ENCODE assay signal across 25 cellular contexts in the genomic region with DNA sequence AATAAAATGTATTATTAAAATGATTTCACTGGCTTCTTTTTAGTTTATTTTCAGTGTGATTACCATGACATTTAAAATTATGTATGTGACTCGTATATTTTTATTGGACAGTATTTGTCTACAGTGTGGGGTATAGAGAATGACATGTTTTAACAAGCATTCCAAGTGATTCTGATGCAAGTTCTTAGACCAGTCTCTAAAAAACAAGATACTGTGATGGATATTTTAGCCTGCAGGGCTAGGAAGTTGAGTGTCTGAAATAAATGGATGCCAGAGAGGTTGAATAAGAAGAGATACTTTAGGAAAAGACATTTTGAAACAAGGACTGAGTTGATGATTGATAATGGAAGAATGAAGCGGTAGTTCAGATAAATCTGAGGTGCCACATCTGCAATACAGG. TPM values are rescaled to one million over a fixed set of nuclear protein-coding genes. Genes with fewer than 3 reads are reported as not detected.
DNase-seq lines count a peak whose midpoint lies in the region; ATAC-seq, FAIRE-seq and TF ChIP-seq lines count a peak whose summit lies in the region.
"Had no signal": no experiment of that assay in that cellular context is flagged by ENCODE, and none has a peak within 500 bp of the region (broad histone marks: within the 10 kb centered on the region; RNA-seq: fewer than 3 reads in every experiment).

No MANE protein-coding gene starts in this region.

- no peak overlapping the region for H2AFZ ChIP-seq in astrocyte (ENCODE audit: low read depth, low read length)
- H2AFZ ChIP-seq: neural progenitor cell had no signal

- peak overlapping the region; percentile 55 for H3K4me2 ChIP-seq in astrocyte (ENCODE audit: low read length)
- H3K4me2 ChIP-seq in skeletal muscle satellite cell (ENCODE audit: low read length), result peak overlapping the region; percentile 17
- H3K4me2 ChIP-seq: neural progenitor cell had no signal

- H3K4me1 ChIP-seq in astrocyte (ENCODE audit: insufficient read depth, low read length) (peaks cover 6% of the 10 kb centered on the region), skeletal muscle satellite cell (ENCODE audit: control insufficient read depth, insufficient read depth, low read length) (peaks cover 28% of the 10 kb centered on the region)

- H3K9me3 ChIP-seq in astrocyte (ENCODE audit: insufficient read depth, low read depth, low read length) (no peaks in the 10 kb centered on the region), skeletal muscle satellite cell (replicated peaks; ENCODE audit: low read length) (no peaks in the 10 kb centered on the region)
- H3K9me3 ChIP-seq: A549; BLaER1 treated with 17β-estradiol and CSF1 and Interleukin-3, amounts not matched to agents 10 nM and 100 nM; lower lobe of right lung; sigmoid colon; upper lobe of right lung had no signal

- TF ChIP-seq CTCF in astrocyte (IDR thresholded peaks at IDR 0.05; ENCODE audit: insufficient read depth, low read depth, low read length) (no peak), fibroblast of pulmonary artery (IDR thresholded peaks at IDR 0.05; ENCODE audit: low read length, missing control alignments) (no peak)

- H3K27me3 Mint-ChIP-seq in activated naive CD8-positive, alpha-beta T cell, result no peaks in the 10 kb centered on the region
- H3K27me3 Mint-ChIP-seq in activated naive CD8-positive, alpha-beta T cell treated with anti-CD3 and anti-CD28 coated beads, Interleukin-2, amount 50 U/mL, for 24 hours, result peaks cover 4% of the 10 kb centered on the region
- H3K27me3 Mint-ChIP-seq in astrocyte (ENCODE audit: low read depth, unreplicated experiment), result no peaks in the 10 kb centered on the region
- H3K27me3 Mint-ChIP-seq: activated CD8-positive, alpha-beta memory T cell treated with anti-CD3 and anti-CD28 coated beads, Interleukin-2, amount 10 ng/mL, durations not matched to agents 7 days and 5 days; progenitor cell of endocrine pancreas had no signal

- no peaks in the 10 kb centered on the region for H3K27me3 ChIP-seq in astrocyte (ENCODE audit: insufficient read depth, low read length)
- no peaks in the 10 kb centered on the region for H3K27me3 ChIP-seq in skeletal muscle satellite cell (ENCODE audit: control insufficient read depth, insufficient read depth, low read length)
- H3K27me3 ChIP-seq: BLaER1 treated with 17β-estradiol and CSF1 and Interleukin-3, amounts not matched to agents 10 nM and 100 nM; brain microvascular endothelial cell; neural progenitor cell; sigmoid colon; upper lobe of right lung had no signal

- no peaks in the 10 kb centered on the region for H3K9me3 Mint-ChIP-seq in activated naive CD8-positive, alpha-beta T cell (ENCODE audit: low read depth)
- H3K9me3 Mint-ChIP-seq in activated naive CD8-positive, alpha-beta T cell treated with anti-CD3 and anti-CD28 coated beads, Interleukin-2, amount 50 U/mL, for 24 hours, result no peaks in the 10 kb centered on the region
- H3K9me3 Mint-ChIP-seq in astrocyte (ENCODE audit: unreplicated experiment), result no peaks in the 10 kb centered on the region
- H3K9me3 Mint-ChIP-seq: endodermal cell, neural progenitor cell had no signal

- peaks cover 46% of the 10 kb centered on the region for H3K4me1 Mint-ChIP-seq in activated naive CD8-positive, alpha-beta T cell (ENCODE audit: low read depth)
- peaks cover 37% of the 10 kb centered on the region for H3K4me1 Mint-ChIP-seq in activated naive CD8-positive, alpha-beta T cell treated with anti-CD3 and anti-CD28 coated beads, Interleukin-2, amount 50 U/mL, for 24 hours
- H3K4me1 Mint-ChIP-seq in astrocyte (ENCODE audit: low read depth, unreplicated experiment), result peaks cover 12% of the 10 kb centered on the region

- H3K36me3 ChIP-seq in astrocyte (ENCODE audit: insufficient read depth, low read length) (no peaks in the 10 kb centered on the region), skeletal muscle satellite cell (ENCODE audit: insufficient read depth, low read length) (no peaks in the 10 kb centered on the region)
- H3K36me3 ChIP-seq: BLaER1 treated with 17β-estradiol and CSF1 and Interleukin-3, amounts not matched to agents 10 nM and 100 nM; brain microvascular endothelial cell; lower lobe of right lung; sigmoid colon; upper lobe of right lung had no signal

- ATAC-seq in activated naive CD8-positive, alpha-beta T cell treated with anti-CD3 and anti-CD28 coated beads, Interleukin-2, amount 50 U/mL, for 24 hours, result no peak
- ATAC-seq: A549; activated CD8-positive, alpha-beta memory T cell treated with anti-CD3 and anti-CD28 coated beads, Interleukin-2, amount 10 ng/mL, durations not matched to agents 7 days and 5 days; lower lobe of right lung; upper lobe of right lung had no signal

- no peak for DNase-seq in activated naive CD8-positive, alpha-beta T cell treated with anti-CD3 and anti-CD28 coated beads, Interleukin-2, amount 50 U/mL, for 24 hours
- no peak for DNase-seq in astrocyte (ENCODE audit: low read depth)
- DNase-seq in fibroblast of pulmonary artery (ENCODE audit: low read depth), result peak; percentile 51
- DNase-seq in HTR-8/SVneo (ENCODE audit: insufficient read length, low spot score), result no peak
- no peak for DNase-seq in iPS-NIHi7 (ENCODE audit: extremely low spot score)
- no peak for DNase-seq in NCI-H2029 (lab: John Stamatoyannopoulos, UW)
- DNase-seq: activated CD4-positive, alpha-beta T cell treated with anti-CD3 and anti-CD28 coated beads for 48 hours; activated CD8-positive, alpha-beta memory T cell treated with anti-CD3 and anti-CD28 coated beads, Interleukin-2, amount 10 ng/mL, durations not matched to agents 7 days and 5 days; brain microvascular endothelial cell; endodermal cell; hypothalamus; kidney; lower lobe of right lung; NCI-H1694; NCI-H748 treated with DMSO at 0.1 percent for 48 hours; sigmoid colon; substantia nigra; upper lobe of right lung had no signal

- H3K4me3 Mint-ChIP-seq in activated naive CD8-positive, alpha-beta T cell, result peak overlapping the region; percentile 13
- H3K4me3 Mint-ChIP-seq in activated naive CD8-positive, alpha-beta T cell treated with anti-CD3 and anti-CD28 coated beads, Interleukin-2, amount 50 U/mL, for 24 hours, result no peak overlapping the region
- H3K4me3 Mint-ChIP-seq in astrocyte (ENCODE audit: unreplicated experiment), result no peak overlapping the region
- H3K4me3 Mint-ChIP-seq: activated CD8-positive, alpha-beta memory T cell treated with anti-CD3 and anti-CD28 coated beads, Interleukin-2, amount 10 ng/mL, durations not matched to agents 7 days and 5 days; endodermal cell; neural progenitor cell had no signal

- H3K4me3 ChIP-seq in astrocyte (ENCODE audit: insufficient read depth, low read depth, low read length) (no peak overlapping the region), fibroblast of pulmonary artery (replicated peaks; ENCODE audit: low read depth, low read length) (no peak overlapping the region), skeletal muscle satellite cell (ENCODE audit: low read length) (no peak overlapping the region)
- H3K4me3 ChIP-seq: A549; BLaER1 treated with 17β-estradiol and CSF1 and Interleukin-3, amounts not matched to agents 10 nM and 100 nM; coronary artery; lower lobe of right lung; neural progenitor cell; sigmoid colon; upper lobe of right lung had no signal

- peak overlapping the region; percentile 64 for H3K27ac Mint-ChIP-seq in activated naive CD8-positive, alpha-beta T cell
- no peak overlapping the region for H3K27ac Mint-ChIP-seq in activated naive CD8-positive, alpha-beta T cell treated with anti-CD3 and anti-CD28 coated beads, Interleukin-2, amount 50 U/mL, for 24 hours
- no peak overlapping the region for H3K27ac Mint-ChIP-seq in astrocyte (ENCODE audit: unreplicated experiment)
- H3K27ac Mint-ChIP-seq: endodermal cell, neural progenitor cell, progenitor cell of endocrine pancreas had no signal

- H3K9ac ChIP-seq in astrocyte (ENCODE audit: low read length), result peak overlapping the region; percentile 35
- peak overlapping the region; percentile 12 for H3K9ac ChIP-seq in skeletal muscle satellite cell (ENCODE audit: low read depth, low read length)
- H3K9ac ChIP-seq: BLaER1 treated with 17β-estradiol and CSF1 and Interleukin-3, amounts not matched to agents 10 nM and 100 nM; neural progenitor cell had no signal

- no peaks in the 10 kb centered on the region for H4K20me1 ChIP-seq in astrocyte (ENCODE audit: insufficient read depth, low read length)
- H4K20me1 ChIP-seq: BLaER1 treated with 17β-estradiol and CSF1 and Interleukin-3, amounts not matched to agents 10 nM and 100 nM had no signal

- FAIRE-seq in astrocyte (lab: Jason Lieb, UNC) (no peak), HTR-8/SVneo (lab: Jason Lieb, UNC) (no peak)
- FAIRE-seq: A549 had no signal

- H3K27ac ChIP-seq in astrocyte (ENCODE audit: low read depth, low read length), result peak overlapping the region; percentile 46
- H3K27ac ChIP-seq: A549; BLaER1 treated with 17β-estradiol and CSF1 and Interleukin-3, amounts not matched to agents 10 nM and 100 nM; brain microvascular endothelial cell; lower lobe of right lung; neural progenitor cell; upper lobe of right lung had no signal

- H3K36me3 Mint-ChIP-seq in activated naive CD8-positive, alpha-beta T cell, result peaks cover 2% of the 10 kb centered on the region
- peaks cover 12% of the 10 kb centered on the region for H3K36me3 Mint-ChIP-seq in activated naive CD8-positive, alpha-beta T cell treated with anti-CD3 and anti-CD28 coated beads, Interleukin-2, amount 50 U/mL, for 24 hours (ENCODE audit: low read depth)
- no peaks in the 10 kb centered on the region for H3K36me3 Mint-ChIP-seq in astrocyte (ENCODE audit: low read depth, unreplicated experiment)
- H3K36me3 Mint-ChIP-seq: neural progenitor cell had no signal

- H3K79me2 ChIP-seq in astrocyte (ENCODE audit: insufficient read depth, low read length), result peaks cover 18% of the 10 kb centered on the region

RNA-seq across cellular contexts. Expression of a gene that starts 3.5 kb away (rescaled TPM):
- 9.0 and 10.0 TPM in 2 replicates for total RNA-seq in astrocyte
- total RNA-seq in skeletal muscle satellite cell (2012; rRNA removed), result 27.7 and 28.4 TPM in 2 replicates
